ENCODE assay signal across 1 cellular context in genomic region chr3:13998831-13999230, GRCh38.
TF ChIP-seq lines count a peak whose summit lies in the region.

No MANE protein-coding gene starts in this region.

TF ChIP-seq in K562, 482 proteins besides CTCF, POLR2A, EP300 and RAD21 (continued from another document):
- TF ChIP-seq MGA (IDR thresholded peaks at IDR 0.05): 0 out of 2 replicates have a peak, but pooled peaks have one; percentile 26
- TF ChIP-seq EGR1 (conservative IDR thresholded peaks at IDR 0.05): 0 out of 2 replicates have a peak, but pooled peaks have one; percentile 17
